Comparison of ENCODE assay signal across 1 cellular context in genomic region chr7:134679006-134679405, GRCh38.
TF ChIP-seq lines count a peak whose summit lies in the region.

No MANE protein-coding gene starts in this region.

TF ChIP-seq in K562, 482 proteins besides CTCF, POLR2A, EP300 and RAD21:
- TF ChIP-seq SMARCA5 (IDR thresholded peaks at IDR 0.05) (no peak), HMBOX1 (IDR thresholded peaks at IDR 0.05) (peak; percentile 71)
